Comparison of ENCODE assay signal across 18 cellular contexts in genomic region chr12:124624823-124625222, GRCh38.
"Had no signal": no experiment of that assay in that cellular context is flagged by ENCODE, and none has a peak within 500 bp of the region (broad histone marks: within the 10 kb centered on the region; RNA-seq: fewer than 3 reads in every experiment).

No MANE protein-coding gene starts in this region.

- H3K4me3 ChIP-seq: colonic mucosa, dorsolateral prefrontal cortex, heart left ventricle, sigmoid colon, skin epidermis, suprapubic skin, thyroid gland had no signal

- H3K9me3 ChIP-seq: colonic mucosa, neutrophil, sigmoid colon, suprapubic skin, thyroid gland had no signal

- H3K36me3 ChIP-seq: colonic mucosa, heart left ventricle, neutrophil, sigmoid colon, suprapubic skin, thyroid gland had no signal

- H3K27me3 ChIP-seq: colonic mucosa, dorsolateral prefrontal cortex, heart left ventricle, neutrophil, sigmoid colon, suprapubic skin, thyroid gland had no signal

- ATAC-seq: heart left ventricle; naive thymus-derived CD4-positive, alpha-beta T cell; stimulated activated naive CD8-positive, alpha-beta T cell treated with anti-CD3 and anti-CD28 coated beads, Interleukin-15, Interleukin-2, amounts not matched to agents 100 U/mL and 50 U/mL, for 24 hours had no signal

- H3K27ac ChIP-seq: colonic mucosa, neutrophil had no signal

- FAIRE-seq: islet of Langerhans, urothelium cell line had no signal

- DNase-seq: colonic mucosa; dorsolateral prefrontal cortex; effector CD8-positive, alpha-beta T cell; foreskin melanocyte; heart left ventricle; hippocampal formation; naive thymus-derived CD4-positive, alpha-beta T cell; nephron progenitor cell; posterior cingulate gyrus; sigmoid colon; stimulated activated CD4-positive, alpha-beta T cell treated with anti-CD3 and anti-CD28 coated beads, Interleukin-2, amount 100 ng/mL, for 48 hours; stimulated activated naive CD8-positive, alpha-beta T cell treated with anti-CD3 and anti-CD28 coated beads, Interleukin-15, Interleukin-2, amounts not matched to agents 100 U/mL and 50 U/mL, for 24 hours; thyroid gland had no signal
